ENCODE assay signal across 20 cellular contexts in the genomic region with DNA sequence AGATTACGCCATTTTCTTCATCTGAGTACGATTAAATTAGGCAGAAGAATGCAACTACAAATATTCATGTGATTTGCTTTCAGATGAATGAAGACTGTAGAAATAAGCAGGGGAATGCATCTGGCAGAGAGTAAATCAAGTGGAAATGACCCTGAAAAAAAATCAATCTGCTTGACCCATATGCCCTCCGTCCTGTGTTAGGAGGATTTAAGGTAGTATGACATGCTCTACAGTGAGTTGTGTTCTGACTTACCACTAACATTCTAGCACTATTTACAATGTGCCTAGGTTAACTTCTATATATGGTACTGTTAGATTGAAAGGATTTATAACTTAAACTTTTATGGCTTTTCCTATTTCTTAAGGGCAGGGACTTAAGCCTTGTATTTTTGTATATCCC. TPM values are rescaled to one million over a fixed set of nuclear protein-coding genes. Genes with fewer than 3 reads are reported as not detected.
DNase-seq lines count a peak whose midpoint lies in the region; ATAC-seq, FAIRE-seq and TF ChIP-seq lines count a peak whose summit lies in the region.
"Had no signal": no experiment of that assay in that cellular context is flagged by ENCODE, and none has a peak within 500 bp of the region (broad histone marks: within the 10 kb centered on the region; RNA-seq: fewer than 3 reads in every experiment).

No MANE protein-coding gene starts in this region.

- no peaks in the 10 kb centered on the region for H3K27me3 ChIP-seq in K562 (ENCODE audit: control insufficient read depth in 2 of 2, insufficient read depth in 2 of 2, low read length in 2 of 2)
- H3K27me3 ChIP-seq in neutrophil, result no peaks in the 10 kb centered on the region
- H3K27me3 ChIP-seq in SK-N-SH (ENCODE audit: insufficient read depth), result no peaks in the 10 kb centered on the region
- H3K27me3 ChIP-seq: BLaER1 had no signal

- H3K9me3 ChIP-seq in A549, result no peaks in the 10 kb centered on the region
- no peaks in the 10 kb centered on the region for H3K9me3 ChIP-seq in K562 (replicated peaks; ENCODE audit: control insufficient read depth, insufficient read depth, low read depth, low read length)
- H3K9me3 ChIP-seq in neutrophil, result no peaks in the 10 kb centered on the region
- no peaks in the 10 kb centered on the region for H3K9me3 ChIP-seq in SK-N-SH
- H3K9me3 ChIP-seq: BLaER1, Caco-2, HAP-1 had no signal

- H2AFZ ChIP-seq in K562 (ENCODE audit: low read depth, low read length), result no peak overlapping the region
- H2AFZ ChIP-seq in SK-N-SH (ENCODE audit: low read depth), result no peak overlapping the region
- H2AFZ ChIP-seq: GM23338 had no signal

- TF ChIP-seq POLR2A in A549 (IDR thresholded peaks at IDR 0.05; ENCODE audit: low read length) (no peak), K562 (conservative IDR thresholded peaks at IDR 0.05) (no peak)

- in situ Hi-C loops in K562 (cut with MboI), result no loop called here

- no peaks in the 10 kb centered on the region for H3K4me1 ChIP-seq in A549
- H3K4me1 ChIP-seq in K562 (replicated peaks in 1 of 2; ENCODE audit: control insufficient read depth in 2 of 2, insufficient read depth in 2 of 2, low read length in 2 of 2), result no peaks in the 10 kb centered on the region
- no peaks in the 10 kb centered on the region for H3K4me1 ChIP-seq in neutrophil (ENCODE audit: control insufficient read depth in 1 of 2, insufficient read depth in 1 of 2, low read depth in 1 of 2, low read length in 1 of 2)
- no peaks in the 10 kb centered on the region for H3K4me1 ChIP-seq in SK-N-SH (ENCODE audit: control insufficient read depth in 1 of 2, insufficient read depth in 2 of 2, low read depth in 1 of 2, low read length in 1 of 2)
- H3K4me1 ChIP-seq: Caco-2, HAP-1 had no signal

- POLR2A ChIA-PET in A549 (lab: Yijun Ruan, JAX) (no interaction called here), K562 (lab: Yijun Ruan, JAX) (interaction anchor here (1.3 kb wide), 1 partner anchor 9 kb away, joined by 3 read pairs; no protein-coding TSS in a partner anchor), SK-N-SH (lab: Yijun Ruan, JAX) (no interaction called here)

- H3K79me2 ChIP-seq in K562 (ENCODE audit: control insufficient read depth, insufficient read depth, low read length) (no peaks in the 10 kb centered on the region), SK-N-SH (ENCODE audit: insufficient read depth) (peaks cover 7% of the 10 kb centered on the region; the same call in 1 of the 2 replicates)

- CTCF ChIA-PET in A549 (lab: Yijun Ruan, JAX), result no interaction called here
- CTCF ChIA-PET in K562 (lab: Yijun Ruan, JAX; ENCODE audit: low intra/inter-chr PET ratio), result no interaction called here
- CTCF ChIA-PET in SK-N-SH (lab: Yijun Ruan, JAX), result no interaction called here

- no peaks in the 10 kb centered on the region for H4K20me1 ChIP-seq in K562 (replicated peaks; ENCODE audit: control insufficient read depth, insufficient read depth, low read length)
- H4K20me1 ChIP-seq in SK-N-SH (ENCODE audit: insufficient read depth), result no peaks in the 10 kb centered on the region

- BruUV-seq in K562 (replicated peaks; lab: Mats Ljungman, UMichigan), result no TSS peak

- TF ChIP-seq RAD21 in A549 (conservative IDR thresholded peaks at IDR 0.05 in 1 of 2, IDR thresholded peaks at IDR 0.05 in 1 of 2) (no peak), K562 (CRISPR knock-in tag; conservative IDR thresholded peaks at IDR 0.05 in 1 of 2, IDR thresholded peaks at IDR 0.05 in 1 of 2) (no peak), SK-N-SH (IDR thresholded peaks at IDR 0.05; ENCODE audit: low read length) (no peak)

- intact Hi-C loops in K562 (cut with micrococcal nuclease), result no loop called here

- H3K36me3 ChIP-seq in K562 (ENCODE audit: control insufficient read depth, insufficient read depth, low read length), result peaks cover 86% of the 10 kb centered on the region
- H3K36me3 ChIP-seq in neutrophil, result peaks cover 99% of the 10 kb centered on the region
- peaks cover 71 to 92% of the 10 kb centered on the region in 2 experiments for H3K36me3 ChIP-seq in SK-N-SH (replicated peaks in 1 of 2; ENCODE audit: control insufficient read depth in 1 of 2, insufficient read depth in 2 of 2, low read length in 1 of 2)

- peaks cover 13% of the 10 kb centered on the region for H3F3A ChIP-seq in SK-N-SH (replicated peaks; ENCODE audit: insufficient read depth)

- no peaks in the 10 kb centered on the region for H3K9me2 ChIP-seq in SK-N-SH

- no peaks in the 10 kb centered on the region for H3K9me1 ChIP-seq in K562 (ENCODE audit: control insufficient read depth, insufficient read depth, low read length)

- H3K9ac ChIP-seq in K562 (ENCODE audit: insufficient read depth in 1 of 2, low read depth in 2 of 2, low read length in 2 of 2), result no peak overlapping the region
- no peak overlapping the region for H3K9ac ChIP-seq in SK-N-SH
- H3K9ac ChIP-seq: BLaER1 had no signal

- FAIRE-seq in A549 (lab: Jason Lieb, UNC), result peak; percentile 61
- FAIRE-seq in K562 (lab: Jason Lieb, UNC), result no peak
- FAIRE-seq in GM19239 (lab: Jason Lieb, UNC), result no peak
- FAIRE-seq: GM12878, H54 had no signal

- no peak for DNase-seq in A549 (ENCODE audit: low read depth in 1 of 2, low spot score in 1 of 2)
- DNase-seq in K562 (ENCODE audit: extremely low read depth in 1 of 4, low spot score in 3 of 4), result no peak
- no peak for DNase-seq in GM19239 (ENCODE audit: insufficient read length, low spot score)
- DNase-seq in SIG-M5 (lab: John Stamatoyannopoulos, UW), result no peak
- no peak for DNase-seq in SK-N-SH
- DNase-seq: 8988T; Caco-2; CD4-positive, CD25-positive, alpha-beta regulatory T cell; CD8-positive, alpha-beta T cell; DMS153; EL; GDM1; HFFc6 had no signal

- no peak for TF ChIP-seq CTCF in A549 (IDR thresholded peaks at IDR 0.05)
- no peak for TF ChIP-seq CTCF in K562 (IDR thresholded peaks at IDR 0.05 in 2 of 3, conservative IDR thresholded peaks at IDR 0.05 in 1 of 3; ENCODE audit: insufficient read depth in 2 of 3, low read depth in 1 of 3, low read length in 3 of 3)
- no peak for TF ChIP-seq CTCF in neutrophil (IDR thresholded peaks at IDR 0.05)
- no peak for TF ChIP-seq CTCF in SK-N-SH (IDR thresholded peaks at IDR 0.05)

- no peak overlapping the region for H3K4me3 ChIP-seq in A549
- no peak overlapping the region for H3K4me3 ChIP-seq in K562
- H3K4me3 ChIP-seq in neutrophil (ENCODE audit: low read depth in 1 of 2, low read length in 1 of 2), result no peak overlapping the region
- H3K4me3 ChIP-seq in SK-N-SH (ENCODE audit: low read depth in 2 of 2, low read length in 1 of 2), result no peak overlapping the region
- H3K4me3 ChIP-seq: BLaER1, GM12878, GM23338, HAP-1 had no signal

- no peak for TF ChIP-seq EP300 in A549 (IDR thresholded peaks at IDR 0.05)
- TF ChIP-seq EP300 in K562 (IDR thresholded peaks at IDR 0.05; ENCODE audit: low read length), result no peak
- TF ChIP-seq EP300 in SK-N-SH (IDR thresholded peaks at IDR 0.05; ENCODE audit: borderline replicate concordance in 1 of 2, low read depth in 1 of 2, low read length in 1 of 2), result no peak

- H3K27ac ChIP-seq in A549 (no peak overlapping the region), K562 (ENCODE audit: extremely low read depth, low read depth, low read length) (no peak overlapping the region), neutrophil (peak overlapping the region; percentile 17), SK-N-SH (ENCODE audit: low read depth in 2 of 2, low read length in 1 of 2) (no peak overlapping the region)
- H3K27ac ChIP-seq: BLaER1, C4-2B had no signal

- 92% methylated on average over 3 of the region's 3 CpGs for WGBS in A549 (ENCODE audit: missing lambda C conversion rate)
- 100% methylated on average over 3 of the region's 3 CpGs for WGBS in K562 (ENCODE audit: insufficient coverage, low coverage, missing lambda C conversion rate)
- 95% methylated on average over 3 of the region's 3 CpGs for WGBS in SK-N-SH (ENCODE audit: low lambda C conversion rate)

- H3K4me2 ChIP-seq in A549 (no peak overlapping the region), K562 (ENCODE audit: insufficient read depth, low read length) (no peak overlapping the region), SK-N-SH (no peak overlapping the region)
- H3K4me2 ChIP-seq: BLaER1, GM23338 had no signal

- ATAC-seq in A549 (no peak), K562 (peak; percentile 17; the same call in 1 of the 3 replicates)
- ATAC-seq: CD8-positive, alpha-beta T cell; GM12878; GM23338 had no signal

RNA-seq across cellular contexts. Expression of gene BNIP2, which starts 14.6 kb away (rescaled TPM):
- polyA plus RNA-seq in A549 (2011; rRNA removed) (93.6 and 146 TPM in 2 replicates), A549 (2017; fragmentation: RNase III; extraction: RNeasy Plus Mini Kit Qiagen cat#74134 plus additional on column Dnase treatment) (90.8 to 107 TPM (median 101 TPM) in 3 replicates), K562 (2011; rRNA removed) (26.7 and 44.8 TPM in 2 replicates), K562 (2014; fragmentation: Illumina TruSeq; extraction: Trizol) (50.8 and 52.5 TPM in 2 replicates), K562 (2014; fragmentation: Nextera tagmentation; extraction: Ambion mirVana) (10 to 100 TPM; 19.6 to 22.2 TPM), K562 (2014; rRNA removed) (54.8 and 73.8 TPM in 2 replicates), SK-N-SH (2012; rRNA removed) (37.0 and 67.7 TPM in 2 replicates)
- polyA plus RNA-seq in A549 (2012; cell fraction: cytosol; rRNA removed), result 70.7 and 79.3 TPM in 2 replicates
- polyA plus RNA-seq in A549 (2012; cell fraction: nucleus; rRNA removed), result 35.6 and 40.7 TPM in 2 replicates
- 23.4 and 24.4 TPM in 2 replicates for polyA minus RNA-seq in A549 (2011; rRNA and poly(A)+ RNA removed)
- 33.5 and 119 TPM in 2 replicates for total RNA-seq in K562 (2011; cell fraction: chromatin; rRNA removed; ENCODE audit: low replicate concordance)
- total RNA-seq in K562 (2011; cell fraction: nucleolus; rRNA removed), result 18.8 and 20.8 TPM in 2 replicates
- 43.7 and 69.2 TPM in 2 replicates for total RNA-seq in K562 (2011; cell fraction: nucleoplasm; rRNA removed)
- total RNA-seq in K562 (2014; rRNA removed) (64.5 and 88.0 TPM in 2 replicates), K562 (2014; rRNA removed; fragmentation: Illumina TruSeq; extraction: Trizol) (63.4 and 82.2 TPM in 2 replicates), K562 (2015; rRNA removed; fragmentation: Illumina TruSeq; extraction: Trizol) (53.2 and 53.7 TPM in 2 replicates), K562 (2021) (38.6 and 46.6 TPM in 2 replicates)
- polyA plus RNA-seq in K562 (2011; cell fraction: cytosol; rRNA removed), result 17.8 and 17.9 TPM in 2 replicates
- polyA plus RNA-seq in K562 (2011; cell fraction: nucleus; rRNA removed), result 16.2 and 18.5 TPM in 2 replicates
- polyA plus RNA-seq in K562 (2012), result 32.3 and 43.9 TPM in 2 replicates
- 47.9 and 51.4 TPM in 2 replicates for polyA minus RNA-seq in K562 (2011; rRNA and poly(A)+ RNA removed)
- polyA minus RNA-seq in K562 (2011; cell fraction: cytosol; rRNA and poly(A)+ RNA removed), result 27.0 and 32.9 TPM in 2 replicates
- polyA minus RNA-seq in K562 (2011; cell fraction: nucleus; rRNA and poly(A)+ RNA removed), result 21.9 and 50.0 TPM in 2 replicates
- 63.2 and 83.6 TPM in 2 replicates for polyA plus RNA-seq in SK-N-SH (2012; cell fraction: cytosol; rRNA removed)
- 52.7 and 55.3 TPM in 2 replicates for polyA plus RNA-seq in SK-N-SH (2012; cell fraction: nucleus; rRNA removed)

RNA-seq across cellular contexts. Expression of gene GTF2A2, which starts 17.2 kb away (rescaled TPM):
- 137 and 220 TPM in 2 replicates for polyA plus RNA-seq in A549 (2011; rRNA removed)
- 74.0 and 85.5 TPM in 2 replicates for polyA plus RNA-seq in A549 (2012; cell fraction: cytosol; rRNA removed)
- 44.3 and 45.3 TPM in 2 replicates for polyA plus RNA-seq in A549 (2012; cell fraction: nucleus; rRNA removed)
- 259 to 282 TPM (median 267 TPM) in 3 replicates for polyA plus RNA-seq in A549 (2017; fragmentation: RNase III; extraction: RNeasy Plus Mini Kit Qiagen cat#74134 plus additional on column Dnase treatment)
- polyA minus RNA-seq in A549 (2011; rRNA and poly(A)+ RNA removed), result 18.5 and 19.0 TPM in 2 replicates
- total RNA-seq in K562 (2011; cell fraction: chromatin; rRNA removed; ENCODE audit: low replicate concordance), result 10.7 and 24.3 TPM in 2 replicates
- total RNA-seq in K562 (2011; cell fraction: nucleolus; rRNA removed), result 9.5 and 11.7 TPM in 2 replicates
- 17.7 and 36.6 TPM in 2 replicates for total RNA-seq in K562 (2011; cell fraction: nucleoplasm; rRNA removed)
- total RNA-seq in K562 (2014; rRNA removed), result 104 and 128 TPM in 2 replicates
- 173 and 212 TPM in 2 replicates for total RNA-seq in K562 (2014; rRNA removed; fragmentation: Illumina TruSeq; extraction: Trizol)
- 144 and 167 TPM in 2 replicates for total RNA-seq in K562 (2015; rRNA removed; fragmentation: Illumina TruSeq; extraction: Trizol)
- 220 and 237 TPM in 2 replicates for total RNA-seq in K562 (2021)
- polyA plus RNA-seq in K562 (2011; rRNA removed), result 106 and 159 TPM in 2 replicates
- 73.3 and 80.2 TPM in 2 replicates for polyA plus RNA-seq in K562 (2011; cell fraction: cytosol; rRNA removed)
- polyA plus RNA-seq in K562 (2011; cell fraction: nucleus; rRNA removed), result 32.4 and 47.1 TPM in 2 replicates
- polyA plus RNA-seq in K562 (2012), result 118 and 160 TPM in 2 replicates
- 149 and 172 TPM in 2 replicates for polyA plus RNA-seq in K562 (2014; fragmentation: Illumina TruSeq; extraction: Trizol)
- 100 to 1,000 TPM; 523 to 656 TPM for polyA plus RNA-seq in K562 (2014; fragmentation: Nextera tagmentation; extraction: Ambion mirVana)
- 133 TPM in 2 replicates for polyA plus RNA-seq in K562 (2014; rRNA removed)
- 30.8 and 33.9 TPM in 2 replicates for polyA minus RNA-seq in K562 (2011; rRNA and poly(A)+ RNA removed)
- polyA minus RNA-seq in K562 (2011; cell fraction: cytosol; rRNA and poly(A)+ RNA removed), result 15.9 and 44.0 TPM in 2 replicates
- polyA minus RNA-seq in K562 (2011; cell fraction: nucleus; rRNA and poly(A)+ RNA removed), result 12.9 and 18.3 TPM in 2 replicates
- 47.5 and 77.4 TPM in 2 replicates for polyA plus RNA-seq in SK-N-SH (2012; rRNA removed)
- polyA plus RNA-seq in SK-N-SH (2012; cell fraction: cytosol; rRNA removed), result 59.2 and 65.3 TPM in 2 replicates
- 14.2 and 20.2 TPM in 2 replicates for polyA plus RNA-seq in SK-N-SH (2012; cell fraction: nucleus; rRNA removed)
